Comparison of ENCODE assay signal across 14 cellular contexts in the genomic region with DNA sequence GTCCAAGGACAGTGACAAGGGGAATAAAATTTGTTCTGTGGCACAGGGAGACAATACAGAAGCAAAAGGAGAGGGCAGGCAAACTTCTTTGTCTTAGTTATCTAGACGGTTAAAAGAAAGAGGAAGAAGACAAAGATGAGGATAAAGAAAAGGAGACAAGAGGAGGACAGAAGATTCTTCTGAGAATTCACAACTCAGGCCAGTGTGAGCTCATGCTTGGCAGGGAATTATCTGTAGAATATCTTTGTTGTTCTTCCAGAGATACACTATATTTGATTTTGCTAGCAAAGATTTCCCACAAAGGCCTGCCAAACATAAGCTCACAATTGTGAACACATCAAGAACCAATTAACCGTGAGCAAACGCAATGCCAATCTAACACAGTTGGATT. TPM values are rescaled to one million over a fixed set of nuclear protein-coding genes. Genes with fewer than 3 reads are reported as not detected.
A peak's percentile ranks its signal among the peaks of the same experiment; 100 is the strongest.
DNase-seq lines count a peak whose midpoint lies in the region; ATAC-seq and TF ChIP-seq lines count a peak whose summit lies in the region.
"Had no signal": no experiment of that assay in that cellular context is flagged by ENCODE, and none has a peak within 500 bp of the region (broad histone marks: within the 10 kb centered on the region; RNA-seq: fewer than 3 reads in every experiment).

No MANE protein-coding gene starts in this region.

- no peak overlapping the region for H2BK120ac ChIP-seq in IMR-90 (ENCODE audit: low read depth, low read length)

- no peak overlapping the region for H2AK5ac ChIP-seq in IMR-90 (ENCODE audit: low read depth, low read length)

- H3K4me2 ChIP-seq in IMR-90 (ENCODE audit: low read depth, low read length): no peak overlapping the region

- POLR2A ChIA-PET in IMR-90 (lab: Charles Lee; ENCODE audit: unreplicated experiment): no interaction called here
- POLR2A ChIA-PET in activated CD8-positive, alpha-beta T cell treated with anti-CD3 and anti-CD28 coated beads, Interleukin-2, amount 10 ng/mL, durations not matched to agents 7 days and 5 days (lab: Charles Lee): interaction anchor here (1.3 to 2.2 kb wide), 2 partner anchors 19 to 22 kb away, joined by 9 read pairs; partner anchors contain the start of gene SLC16A1
- POLR2A ChIA-PET in CD8-positive, alpha-beta memory T cell (lab: Charles Lee): no interaction called here

- no peak for TF ChIP-seq POLR2A in IMR-90 (IDR thresholded peaks at IDR 0.05; ENCODE audit: low read depth, low read length)

- H3K79me1 ChIP-seq in IMR-90 (ENCODE audit: low read depth in 1 of 2, low read length in 2 of 2): peaks cover 17 to 51% of the 10 kb centered on the region in 2 experiments

- CTCF ChIA-PET in IMR-90 (lab: Yijun Ruan, JAX): no interaction called here
- CTCF ChIA-PET in activated CD8-positive, alpha-beta T cell treated with anti-CD3 and anti-CD28 coated beads, Interleukin-2, amount 10 ng/mL, durations not matched to agents 7 days and 5 days (lab: Charles Lee): interaction anchor here (0.7 to 4.4 kb wide), 2 partner anchors 138 to 219 kb away, joined by 4 to 31 read pairs; partner anchors contain the start of gene LRIG2
- CTCF ChIA-PET in CD8-positive, alpha-beta memory T cell (lab: Charles Lee): no interaction called here

- intact Hi-C loops in IMR-90 (cut with micrococcal nuclease) (no loop called here), left colon (cut with DNase I, micrococcal nuclease) (no loop called here)

- H4K91ac ChIP-seq in IMR-90 (ENCODE audit: insufficient read depth, low read depth, low read length): no peak overlapping the region

- no peak overlapping the region for H3K23ac ChIP-seq in IMR-90 (ENCODE audit: low read depth, low read length)

- no peak overlapping the region for H2BK15ac ChIP-seq in IMR-90 (ENCODE audit: low read depth, low read length)

- H3K27me3 Mint-ChIP-seq in activated CD8-positive, alpha-beta T cell treated with anti-CD3 and anti-CD28 coated beads, Interleukin-2, amount 10 ng/mL, durations not matched to agents 7 days and 5 days (ENCODE audit: low read depth): no peaks in the 10 kb centered on the region
- H3K27me3 Mint-ChIP-seq in CD8-positive, alpha-beta memory T cell: no peaks in the 10 kb centered on the region

- no peaks in the 10 kb centered on the region for H3K9me3 ChIP-seq in IMR-90 (ENCODE audit: control insufficient read depth, insufficient read depth, low read length)
- no peaks in the 10 kb centered on the region for H3K9me3 ChIP-seq in CD8-positive, alpha-beta memory T cell (ENCODE audit: low read length)
- H3K9me3 ChIP-seq: adrenal gland, HAP-1 had no signal

- no peaks in the 10 kb centered on the region for H3K9me3 Mint-ChIP-seq in activated CD8-positive, alpha-beta T cell treated with anti-CD3 and anti-CD28 coated beads, Interleukin-2, amount 10 ng/mL, durations not matched to agents 7 days and 5 days (ENCODE audit: insufficient read depth)
- H3K9me3 Mint-ChIP-seq in CD8-positive, alpha-beta memory T cell: no peaks in the 10 kb centered on the region

- H3K9me1 ChIP-seq in IMR-90 (ENCODE audit: insufficient read depth, low read length): no peaks in the 10 kb centered on the region; the same call in 1 of the 2 replicates

- no peaks in the 10 kb centered on the region for H3K27me3 ChIP-seq in IMR-90 (ENCODE audit: control insufficient read depth, insufficient read depth, low read length)
- H3K27me3 ChIP-seq in CD8-positive, alpha-beta memory T cell (ENCODE audit: insufficient read depth, low read length, poor library complexity, severe bottlenecking): no peaks in the 10 kb centered on the region
- H3K27me3 ChIP-seq: adrenal gland had no signal

- ATAC-seq in IMR-90 (ENCODE audit: low read depth) (no peak), left colon (peak; percentile 13), GM19324 (IDR thresholded peaks at IDR 0.05; ENCODE audit: low FRiP score, unreplicated experiment) (no peak)
- no peak for ATAC-seq in activated CD8-positive, alpha-beta T cell treated with anti-CD3 and anti-CD28 coated beads, Interleukin-2, amount 10 ng/mL, durations not matched to agents 7 days and 5 days

- H3K4me3 Mint-ChIP-seq in activated CD8-positive, alpha-beta T cell treated with anti-CD3 and anti-CD28 coated beads, Interleukin-2, amount 10 ng/mL, durations not matched to agents 7 days and 5 days: no peak overlapping the region
- H3K4me3 Mint-ChIP-seq in CD8-positive, alpha-beta memory T cell: no peak overlapping the region

- peak overlapping the region; percentile 4; the same call in 1 of the 2 replicates for H4K5ac ChIP-seq in IMR-90 (ENCODE audit: low read depth, low read length)

- TF ChIP-seq CTCF in IMR-90 (conservative IDR thresholded peaks at IDR 0.05; ENCODE audit: low read depth, low read length): no peak

- H2BK20ac ChIP-seq in IMR-90 (ENCODE audit: low read depth, low read length): no peak overlapping the region

- no peak overlapping the region for H3K4me3 ChIP-seq in IMR-90 (ENCODE audit: insufficient read depth, low read depth, low read length)
- no peak overlapping the region for H3K4me3 ChIP-seq in CD8-positive, alpha-beta memory T cell (ENCODE audit: low read length)
- H3K4me3 ChIP-seq: adrenal gland, HAP-1 had no signal

- no peak overlapping the region for H3K27ac ChIP-seq in IMR-90 (ENCODE audit: insufficient read depth, low read length)
- H3K27ac ChIP-seq in CD8-positive, alpha-beta memory T cell (ENCODE audit: low read depth, low read length): no peak overlapping the region
- H3K27ac ChIP-seq: adrenal gland had no signal

- in situ Hi-C loops in IMR-90 (cut with MboI; ENCODE audit: low sequenced_read_pairs): loop anchor here (10.0 kb wide), 1 partner anchor 60 kb away; no protein-coding TSS in a partner anchor

- no TSS peak for BruUV-seq in IMR-90 (replicated peaks; lab: Mats Ljungman, UMichigan)

- peak overlapping the region; percentile 25; the same call in 1 of the 2 replicates for H3K18ac ChIP-seq in IMR-90 (ENCODE audit: low read depth, low read length)

- H3K4me1 ChIP-seq in IMR-90 (ENCODE audit: control insufficient read depth, insufficient read depth, low read length): peaks cover 6% of the 10 kb centered on the region; the same call in 1 of the 2 replicates
- H3K4me1 ChIP-seq in CD8-positive, alpha-beta memory T cell (ENCODE audit: insufficient read depth, low read length): no peaks in the 10 kb centered on the region

- H2AFZ ChIP-seq in IMR-90 (replicated peaks; ENCODE audit: low read length, poor library complexity): no peak overlapping the region

- H2AK9ac ChIP-seq in IMR-90 (replicated peaks; ENCODE audit: low read depth, low read length, poor library complexity): no peak overlapping the region

- peaks cover 3% of the 10 kb centered on the region; the same call in 1 of the 2 replicates for H4K20me1 ChIP-seq in IMR-90 (ENCODE audit: insufficient read depth, low read length)

- no peak overlapping the region for H3K9ac ChIP-seq in IMR-90 (ENCODE audit: low read depth, low read length)

- no peak overlapping the region for H2BK5ac ChIP-seq in IMR-90 (ENCODE audit: low read depth, low read length, poor library complexity, severe bottlenecking)

- DNase-seq in EH (ENCODE audit: low read depth): peak; percentile 23
- DNase-seq in IMR-90: peak; percentile 23
- DNase-seq in activated CD8-positive, alpha-beta T cell treated with anti-CD3 and anti-CD28 coated beads, Interleukin-2, amount 10 ng/mL, durations not matched to agents 7 days and 5 days: no peak
- no peak for DNase-seq in left colon
- no peak for DNase-seq in CD8-positive, alpha-beta memory T cell
- DNase-seq in DMS79 treated with DMSO at 0.1 percent for 48 hours (lab: John Stamatoyannopoulos, UW): no peak
- no peak for DNase-seq in NCI-H2107 (lab: John Stamatoyannopoulos, UW)
- DNase-seq: adrenal gland; hypothalamus; KG1; NCI-H2171 treated with DMSO at 0.1 percent for 48 hours; stimulated activated CD4-positive, alpha-beta T cell treated with anti-CD3 and anti-CD28 coated beads, Interleukin-4, amount 100 ng/mL, for 24 hours had no signal

- H3K27ac Mint-ChIP-seq in activated CD8-positive, alpha-beta T cell treated with anti-CD3 and anti-CD28 coated beads, Interleukin-2, amount 10 ng/mL, durations not matched to agents 7 days and 5 days: peak overlapping the region; percentile 19
- H3K27ac Mint-ChIP-seq in CD8-positive, alpha-beta memory T cell: peak overlapping the region in 1 of 8 donors; percentile 52

- dilution Hi-C loops in IMR-90 (cut with HindIII; ENCODE audit: low sequenced_read_pairs, unreplicated experiment): no loop called here

- H3K4me1 Mint-ChIP-seq in activated CD8-positive, alpha-beta T cell treated with anti-CD3 and anti-CD28 coated beads, Interleukin-2, amount 10 ng/mL, durations not matched to agents 7 days and 5 days (ENCODE audit: low read depth): peaks cover 41% of the 10 kb centered on the region
- H3K4me1 Mint-ChIP-seq in CD8-positive, alpha-beta memory T cell: peaks cover 10 to 22% (median 22%) of the 10 kb centered on the region in 3 donors

- no peaks in the 10 kb centered on the region for H3K36me3 ChIP-seq in IMR-90 (ENCODE audit: control insufficient read depth, insufficient read depth, low read length)
- no peaks in the 10 kb centered on the region for H3K36me3 ChIP-seq in CD8-positive, alpha-beta memory T cell (ENCODE audit: insufficient read depth, low read length)
- H3K36me3 ChIP-seq: adrenal gland had no signal

- H4K8ac ChIP-seq in IMR-90 (ENCODE audit: low read depth in 2 of 2, low read length in 2 of 2): 0 out of 4 replicates have a peak overlapping the region, but pooled peaks of 1 of the 2 experiments have one; percentile 54

- H3K4ac ChIP-seq in IMR-90 (ENCODE audit: low read depth, low read length): no peak overlapping the region

- H3K36me3 Mint-ChIP-seq in activated CD8-positive, alpha-beta T cell treated with anti-CD3 and anti-CD28 coated beads, Interleukin-2, amount 10 ng/mL, durations not matched to agents 7 days and 5 days (ENCODE audit: low read depth): peaks cover 17% of the 10 kb centered on the region
- H3K36me3 Mint-ChIP-seq in CD8-positive, alpha-beta memory T cell: peaks cover 0 to 2% (median 0%) of the 10 kb centered on the region in 3 donors

- 0 out of 2 replicates have a peak overlapping the region, but pooled peaks have one; percentile 25 for H3K14ac ChIP-seq in IMR-90 (replicated peaks; ENCODE audit: low read depth, low read length)

- no peak overlapping the region for H3K56ac ChIP-seq in IMR-90 (ENCODE audit: extremely low read depth, insufficient read depth, low read length)

- WGBS in IMR-90 (ENCODE audit: extremely low coverage in 2 of 2, insufficient read length in 1 of 2), 2 experiments: 80% methylated on average over 1 of the region's 3 CpGs; no CpG with 5 or more reads in 1 of the 2 experiments

- TF ChIP-seq RAD21 in IMR-90 (IDR thresholded peaks at IDR 0.05; ENCODE audit: low read length): no peak

TF ChIP-seq in IMR-90, 13 proteins besides CTCF, POLR2A, EP300 and RAD21:
- no peak for TF ChIP-seq RFX5 (IDR thresholded peaks at IDR 0.05; ENCODE audit: low read depth, low read length)

RNA-seq across cellular contexts. Expression of gene SLC16A1, which starts 21.4 kb away (rescaled TPM):
- 156 and 187 TPM in 2 replicates for total RNA-seq in IMR-90 (2012; rRNA removed)
- polyA plus RNA-seq in IMR-90 (2012; rRNA removed): 27.6 and 32.9 TPM in 2 replicates
- polyA plus RNA-seq in IMR-90 (2012; cell fraction: cytosol; rRNA removed): 37.9 and 47.3 TPM in 2 replicates
- polyA plus RNA-seq in IMR-90 (2012; cell fraction: nucleus; rRNA removed; ENCODE audit: low replicate concordance): 14.6 and 32.9 TPM in 2 replicates
- 10 to 100 TPM; 53.0 to 54.5 TPM for total RNA-seq in activated CD8-positive, alpha-beta T cell treated with anti-CD3 and anti-CD28 coated beads, Interleukin-2, amount 10 ng/mL, durations not matched to agents 7 days and 5 days
- total RNA-seq in left colon: 100 to 1,000 TPM in 1 of 2 donors, 10 to 100 TPM in 1; 83.3 to 121 TPM
- 10 to 100 TPM; 75.3 to 75.8 TPM for total RNA-seq in CD8-positive, alpha-beta memory T cell
- 12.4 TPM for polyA plus RNA-seq in CD8-positive, alpha-beta memory T cell

Comparison
In these comparisons a context has a peak if more than half of its experiments do, and no peak if none do; other contexts are left out.
1. DNase-seq: peak in EH (single experiment) and IMR-90 (single experiment); none in activated CD8-positive, alpha-beta T cell treated with anti-CD3 and anti-CD28 coated beads, Interleukin-2, amount 10 ng/mL, durations not matched to agents 7 days and 5 days (single experiment), left colon (0 of 2), CD8-positive, alpha-beta memory T cell (0 of 5), DMS79 treated with DMSO at 0.1 percent for 48 hours (single experiment) and NCI-H2107 (single experiment).